Comparison of ENCODE assay signal across 14 cellular contexts in genomic region chr6:163708459-163708858, GRCh38.
DNase-seq lines count a peak whose midpoint lies in the region; ATAC-seq and TF ChIP-seq lines count a peak whose summit lies in the region.
"Had no signal": no experiment of that assay in that cellular context is flagged by ENCODE, and none has a peak within 500 bp of the region (broad histone marks: within the 10 kb centered on the region; RNA-seq: fewer than 3 reads in every experiment).

No MANE protein-coding gene starts in this region.

- H3K4me1 Mint-ChIP-seq in glutamatergic neuron (ENCODE audit: low read depth, unreplicated experiment), result peaks cover 18% of the 10 kb centered on the region
- peaks cover 5% of the 10 kb centered on the region for H3K4me1 Mint-ChIP-seq in activated naive CD8-positive, alpha-beta T cell treated with anti-CD3 and anti-CD28 coated beads for 36 hours

- H3K36me3 Mint-ChIP-seq in glutamatergic neuron (ENCODE audit: unreplicated experiment), result no peaks in the 10 kb centered on the region
- no peaks in the 10 kb centered on the region for H3K36me3 Mint-ChIP-seq in activated naive CD8-positive, alpha-beta T cell treated with anti-CD3 and anti-CD28 coated beads for 36 hours
- H3K36me3 Mint-ChIP-seq: brain, T-cell had no signal

- H3K27ac Mint-ChIP-seq in glutamatergic neuron (ENCODE audit: unreplicated experiment), result no peak overlapping the region
- H3K27ac Mint-ChIP-seq in activated naive CD8-positive, alpha-beta T cell treated with anti-CD3 and anti-CD28 coated beads for 36 hours, result no peak overlapping the region
- H3K27ac Mint-ChIP-seq: T-cell had no signal

- peak; percentile 8 for DNase-seq in glomerular visceral epithelial cell (ENCODE audit: extremely low spot score)
- DNase-seq in glutamatergic neuron, result no peak
- DNase-seq in activated naive CD8-positive, alpha-beta T cell treated with anti-CD3 and anti-CD28 coated beads for 36 hours, result no peak
- no peak for DNase-seq in Kasumi-1 (lab: John Stamatoyannopoulos, UW)
- no peak for DNase-seq in NK-92 (lab: John Stamatoyannopoulos, UW; ENCODE audit: unreplicated experiment)
- DNase-seq: activated CD8-positive, alpha-beta memory T cell treated with anti-CD3 and anti-CD28 coated beads, Interleukin-2, amount 50 U/mL, for 4 hours; DMS79 treated with DMSO at 0.1 percent for 48 hours; mammary epithelial cell; NCI-H2227 treated with DMSO at 0.1 percent for 48 hours; T-cell had no signal

- no peak for TF ChIP-seq CTCF in glutamatergic neuron (IDR thresholded peaks at IDR 0.05; ENCODE audit: partially characterized antibody, unreplicated experiment)

- H3K27me3 Mint-ChIP-seq in glutamatergic neuron (ENCODE audit: unreplicated experiment), result peaks cover 1% of the 10 kb centered on the region
- H3K27me3 Mint-ChIP-seq in activated naive CD8-positive, alpha-beta T cell treated with anti-CD3 and anti-CD28 coated beads for 36 hours, result peaks cover 17% of the 10 kb centered on the region
- H3K27me3 Mint-ChIP-seq: brain had no signal

- no peak overlapping the region for H3K4me3 Mint-ChIP-seq in glutamatergic neuron (ENCODE audit: unreplicated experiment)
- no peak overlapping the region for H3K4me3 Mint-ChIP-seq in activated naive CD8-positive, alpha-beta T cell treated with anti-CD3 and anti-CD28 coated beads for 36 hours
- H3K4me3 Mint-ChIP-seq: brain, T-cell had no signal

- peaks cover 2% of the 10 kb centered on the region for H3K9me3 Mint-ChIP-seq in glutamatergic neuron (ENCODE audit: unreplicated experiment)
- no peaks in the 10 kb centered on the region for H3K9me3 Mint-ChIP-seq in activated naive CD8-positive, alpha-beta T cell treated with anti-CD3 and anti-CD28 coated beads for 36 hours
- H3K9me3 Mint-ChIP-seq: T-cell had no signal

- peak; percentile 38 for ATAC-seq in GM18519 (IDR thresholded peaks at IDR 0.05; ENCODE audit: low FRiP score, unreplicated experiment)
- peak; percentile 46 for ATAC-seq in GM21423 (IDR thresholded peaks at IDR 0.05; ENCODE audit: unreplicated experiment)
- peak; percentile 47 for ATAC-seq in HG03097 (IDR thresholded peaks at IDR 0.05; ENCODE audit: low FRiP score, unreplicated experiment)
- ATAC-seq: T-cell had no signal
